Comparison of ENCODE assay signal across 14 cellular contexts in genomic region chr2:180677200-180677599, GRCh38.
DNase-seq lines count a peak whose midpoint lies in the region; ATAC-seq and TF ChIP-seq lines count a peak whose summit lies in the region.
"Had no signal": no experiment of that assay in that cellular context is flagged by ENCODE, and none has a peak within 500 bp of the region (broad histone marks: within the 10 kb centered on the region; RNA-seq: fewer than 3 reads in every experiment).

No MANE protein-coding gene starts in this region.

- no peaks in the 10 kb centered on the region for H3K36me3 Mint-ChIP-seq in HFFc6 (ENCODE audit: low read depth)
- H3K36me3 Mint-ChIP-seq in natural killer cell treated with Interleukin-12 subunit alpha and Interleukin-12 subunit beta and Interleukin-15 and Interleukin-18, amount 100 ng/mL, for 72 hours: no peaks in the 10 kb centered on the region

- no peaks in the 10 kb centered on the region for H3K36me3 ChIP-seq in adipocyte (ENCODE audit: control insufficient read depth, insufficient read depth, low read length, severe bottlenecking)
- H3K36me3 ChIP-seq: Peyer's patch had no signal

- H3K4me3 ChIP-seq in adipocyte (ENCODE audit: low read length): peak overlapping the region; percentile 15
- H3K4me3 ChIP-seq in fibroblast of the aortic adventitia (ENCODE audit: low read depth, low read length): no peak overlapping the region
- H3K4me3 ChIP-seq: Peyer's patch had no signal

- H3K4me1 ChIP-seq in adipocyte (ENCODE audit: control insufficient read depth, insufficient read depth, low read length): peaks cover 15% of the 10 kb centered on the region
- H3K4me1 ChIP-seq: Peyer's patch had no signal

- no peak overlapping the region for H3K4me3 Mint-ChIP-seq in HFFc6
- H3K4me3 Mint-ChIP-seq in natural killer cell treated with Interleukin-12 subunit alpha and Interleukin-12 subunit beta and Interleukin-15 and Interleukin-18, amount 100 ng/mL, for 72 hours: no peak overlapping the region

- H3K9me3 ChIP-seq in adipocyte (ENCODE audit: control insufficient read depth, low read length): no peaks in the 10 kb centered on the region
- H3K9me3 ChIP-seq: Peyer's patch had no signal

- no peak for ATAC-seq in natural killer cell treated with Interleukin-12 subunit alpha and Interleukin-12 subunit beta and Interleukin-15 and Interleukin-18, amount 100 ng/mL, for 72 hours
- ATAC-seq in HG03108 (IDR thresholded peaks at IDR 0.05; ENCODE audit: unreplicated experiment) (no peak), GM18517 (IDR thresholded peaks at IDR 0.05; ENCODE audit: unreplicated experiment) (no peak)

- peak overlapping the region; percentile 27; the same call in 1 of the 2 replicates for H3K27ac Mint-ChIP-seq in HFFc6
- H3K27ac Mint-ChIP-seq in natural killer cell treated with Interleukin-12 subunit alpha and Interleukin-12 subunit beta and Interleukin-15 and Interleukin-18, amount 100 ng/mL, for 72 hours: no peak overlapping the region

- H3K9me3 Mint-ChIP-seq in HFFc6: no peaks in the 10 kb centered on the region
- H3K9me3 Mint-ChIP-seq in natural killer cell treated with Interleukin-12 subunit alpha and Interleukin-12 subunit beta and Interleukin-15 and Interleukin-18, amount 100 ng/mL, for 72 hours: no peaks in the 10 kb centered on the region

- no peaks in the 10 kb centered on the region for H3K27me3 Mint-ChIP-seq in HFFc6 (ENCODE audit: insufficient read depth)
- H3K27me3 Mint-ChIP-seq in natural killer cell treated with Interleukin-12 subunit alpha and Interleukin-12 subunit beta and Interleukin-15 and Interleukin-18, amount 100 ng/mL, for 72 hours: peaks cover 9 to 40% of the 10 kb centered on the region in 2 donors

- no peak overlapping the region for H3K9ac ChIP-seq in adipocyte (ENCODE audit: low read length)

- no peak for DNase-seq in HFFc6
- no peak for DNase-seq in adipocyte (ENCODE audit: low read depth)
- DNase-seq in fibroblast of the aortic adventitia (ENCODE audit: low read depth): peak; percentile 32
- DNase-seq in renal cortical epithelial cell (ENCODE audit: low read depth): peak; percentile 75
- no peak for DNase-seq in natural killer cell treated with Interleukin-12 subunit alpha and Interleukin-12 subunit beta and Interleukin-15 and Interleukin-18, amount 100 ng/mL, for 72 hours (ENCODE audit: low spot score)
- DNase-seq: C1 segment of cervical spinal cord, KBM-7, NCI-H1092 treated with DMSO at 0.1 percent for 48 hours, NCI-H1694, NCI-H2107, Peyer's patch, SIG-M5 had no signal

- no peaks in the 10 kb centered on the region for H3K27me3 ChIP-seq in adipocyte (replicated peaks; ENCODE audit: control insufficient read depth, insufficient read depth, low read length)
- H3K27me3 ChIP-seq: Peyer's patch had no signal

- peaks cover 36% of the 10 kb centered on the region for H3K4me1 Mint-ChIP-seq in HFFc6 (ENCODE audit: low read depth)
- H3K4me1 Mint-ChIP-seq in natural killer cell treated with Interleukin-12 subunit alpha and Interleukin-12 subunit beta and Interleukin-15 and Interleukin-18, amount 100 ng/mL, for 72 hours (ENCODE audit: low read depth in 2 of 2): no peaks in the 10 kb centered on the region

- TF ChIP-seq CTCF in HFFc6 (IDR thresholded peaks at IDR 0.05) (no peak), fibroblast of the aortic adventitia (IDR thresholded peaks at IDR 0.05; ENCODE audit: insufficient read depth, low read length) (no peak)

Comparison
In these comparisons a context has a peak if more than half of its experiments do, and no peak if none do; other contexts are left out.
1. DNase-seq: peak in fibroblast of the aortic adventitia (single experiment) and renal cortical epithelial cell (single experiment); none in HFFc6 (single experiment), adipocyte (single experiment) and natural killer cell treated with Interleukin-12 subunit alpha and Interleukin-12 subunit beta and Interleukin-15 and Interleukin-18, amount 100 ng/mL, for 72 hours (single experiment).